ENCODE assay signal across 1 cellular context in the genomic region with DNA sequence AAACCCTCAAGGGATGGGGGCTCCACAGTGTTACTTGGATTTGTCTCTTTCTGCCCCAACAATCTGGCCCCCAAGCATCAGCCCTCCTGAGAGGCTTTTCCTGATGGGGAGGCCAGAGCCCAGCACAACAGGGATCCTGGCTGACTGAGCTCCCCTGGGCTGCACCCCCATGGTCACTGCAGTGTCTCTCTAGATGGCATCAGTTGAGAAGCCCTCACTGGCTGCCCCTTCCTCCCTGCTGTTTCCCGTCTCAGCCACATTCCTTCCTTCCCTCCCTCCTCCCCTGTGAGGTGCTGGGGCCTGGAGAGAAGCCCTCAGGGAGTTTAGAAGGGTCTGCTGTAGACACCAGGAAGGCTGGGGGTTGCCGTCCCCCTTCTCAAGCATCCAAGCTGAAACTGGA.
TF ChIP-seq lines count a peak whose summit lies in the region.

No MANE protein-coding gene starts in this region.

TF ChIP-seq in GM23338, 12 proteins besides CTCF, POLR2A, EP300 and RAD21 (continued from another document):
- TF ChIP-seq, protein P1, sequence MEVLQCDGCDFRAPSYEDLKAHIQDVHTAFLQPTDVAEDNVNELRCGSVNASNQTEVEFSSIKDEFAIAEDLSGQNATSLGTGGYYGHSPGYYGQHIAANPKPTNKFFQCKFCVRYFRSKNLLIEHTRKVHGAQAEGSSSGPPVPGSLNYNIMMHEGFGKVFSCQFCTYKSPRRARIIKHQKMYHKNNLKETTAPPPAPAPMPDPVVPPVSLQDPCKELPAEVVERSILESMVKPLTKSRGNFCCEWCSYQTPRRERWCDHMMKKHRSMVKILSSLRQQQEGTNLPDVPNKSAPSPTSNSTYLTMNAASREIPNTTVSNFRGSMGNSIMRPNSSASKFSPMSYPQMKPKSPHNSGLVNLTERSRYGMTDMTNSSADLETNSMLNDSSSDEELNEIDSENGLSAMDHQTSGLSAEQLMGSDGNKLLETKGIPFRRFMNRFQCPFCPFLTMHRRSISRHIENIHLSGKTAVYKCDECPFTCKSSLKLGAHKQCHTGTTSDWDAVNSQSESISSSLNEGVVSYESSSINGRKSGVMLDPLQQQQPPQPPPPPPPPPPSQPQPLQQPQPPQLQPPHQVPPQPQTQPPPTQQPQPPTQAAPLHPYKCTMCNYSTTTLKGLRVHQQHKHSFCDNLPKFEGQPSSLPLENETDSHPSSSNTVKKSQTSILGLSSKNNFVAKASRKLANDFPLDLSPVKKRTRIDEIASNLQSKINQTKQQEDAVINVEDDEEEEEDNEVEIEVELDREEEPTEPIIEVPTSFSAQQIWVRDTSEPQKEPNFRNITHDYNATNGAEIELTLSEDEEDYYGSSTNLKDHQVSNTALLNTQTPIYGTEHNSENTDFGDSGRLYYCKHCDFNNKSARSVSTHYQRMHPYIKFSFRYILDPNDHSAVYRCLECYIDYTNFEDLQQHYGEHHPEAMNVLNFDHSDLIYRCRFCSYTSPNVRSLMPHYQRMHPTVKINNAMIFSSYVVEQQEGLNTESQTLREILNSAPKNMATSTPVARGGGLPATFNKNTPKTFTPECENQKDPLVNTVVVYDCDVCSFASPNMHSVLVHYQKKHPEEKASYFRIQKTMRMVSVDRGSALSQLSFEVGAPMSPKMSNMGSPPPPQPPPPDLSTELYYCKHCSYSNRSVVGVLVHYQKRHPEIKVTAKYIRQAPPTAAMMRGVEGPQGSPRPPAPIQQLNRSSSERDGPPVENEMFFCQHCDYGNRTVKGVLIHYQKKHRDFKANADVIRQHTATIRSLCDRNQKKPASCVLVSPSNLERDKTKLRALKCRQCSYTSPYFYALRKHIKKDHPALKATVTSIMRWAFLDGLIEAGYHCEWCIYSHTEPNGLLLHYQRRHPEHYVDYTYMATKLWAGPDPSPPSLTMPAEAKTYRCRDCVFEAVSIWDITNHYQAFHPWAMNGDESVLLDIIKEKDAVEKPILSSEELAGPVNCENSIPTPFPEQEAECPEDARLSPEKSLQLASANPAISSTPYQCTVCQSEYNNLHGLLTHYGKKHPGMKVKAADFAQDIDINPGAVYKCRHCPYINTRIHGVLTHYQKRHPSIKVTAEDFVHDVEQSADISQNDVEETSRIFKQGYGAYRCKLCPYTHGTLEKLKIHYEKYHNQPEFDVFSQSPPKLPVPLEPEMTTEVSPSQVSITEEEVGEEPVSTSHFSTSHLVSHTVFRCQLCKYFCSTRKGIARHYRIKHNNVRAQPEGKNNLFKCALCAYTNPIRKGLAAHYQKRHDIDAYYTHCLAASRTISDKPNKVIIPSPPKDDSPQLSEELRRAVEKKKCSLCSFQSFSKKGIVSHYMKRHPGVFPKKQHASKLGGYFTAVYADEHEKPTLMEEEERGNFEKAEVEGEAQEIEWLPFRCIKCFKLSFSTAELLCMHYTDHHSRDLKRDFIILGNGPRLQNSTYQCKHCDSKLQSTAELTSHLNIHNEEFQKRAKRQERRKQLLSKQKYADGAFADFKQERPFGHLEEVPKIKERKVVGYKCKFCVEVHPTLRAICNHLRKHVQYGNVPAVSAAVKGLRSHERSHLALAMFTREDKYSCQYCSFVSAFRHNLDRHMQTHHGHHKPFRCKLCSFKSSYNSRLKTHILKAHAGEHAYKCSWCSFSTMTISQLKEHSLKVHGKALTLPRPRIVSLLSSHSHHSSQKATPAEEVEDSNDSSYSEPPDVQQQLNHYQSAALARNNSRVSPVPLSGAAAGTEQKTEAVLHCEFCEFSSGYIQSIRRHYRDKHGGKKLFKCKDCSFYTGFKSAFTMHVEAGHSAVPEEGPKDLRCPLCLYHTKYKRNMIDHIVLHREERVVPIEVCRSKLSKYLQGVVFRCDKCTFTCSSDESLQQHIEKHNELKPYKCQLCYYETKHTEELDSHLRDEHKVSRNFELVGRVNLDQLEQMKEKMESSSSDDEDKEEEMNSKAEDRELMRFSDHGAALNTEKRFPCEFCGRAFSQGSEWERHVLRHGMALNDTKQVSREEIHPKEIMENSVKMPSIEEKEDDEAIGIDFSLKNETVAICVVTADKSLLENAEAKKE (CRISPR knock-in tag; IDR thresholded peaks at IDR 0.05) = no peak
- TF ChIP-seq EZH2phosphoT487 (IDR thresholded peaks at IDR 0.05; ENCODE audit: unreplicated experiment) (no peak), CREB1 (CRISPR knock-in tag; IDR thresholded peaks at IDR 0.05; ENCODE audit: low read depth) (no peak), EZH2 (IDR thresholded peaks at IDR 0.05; ENCODE audit: low read depth, unreplicated experiment) (no peak)
